ENCODE assay signal across 1 cellular context in genomic region chr19:51986309-51987291, GRCh38.
TF ChIP-seq lines count a peak whose summit lies in the region.

ZNF350 (minus strand) TSS chr19:51986840; CDS start chr19:51974360, 12,480 bp downstream.

TF ChIP-seq in HepG2, 621 proteins besides CTCF, POLR2A, EP300 and RAD21 (continued from another document and continues in another):
- TF ChIP-seq HMGXB4 (CRISPR knock-in tag; IDR thresholded peaks at IDR 0.05; ENCODE audit: borderline replicate concordance in 1 of 2, low read depth in 1 of 2) (peak; percentile 32 to 81; a peak in 3 of 4 replicates), ZNF512 (CRISPR knock-in tag; IDR thresholded peaks at IDR 0.05) (no peak), MXI1 (IDR thresholded peaks at IDR 0.05; ENCODE audit: borderline replicate concordance, low read depth, low read length) (peak; percentile 71; the same call in 1 of the 3 replicates), ZNF205 (CRISPR knock-in tag; IDR thresholded peaks at IDR 0.05) (peak; percentile 74; the same call in 1 of the 2 replicates), ZBTB3 (CRISPR knock-in tag; IDR thresholded peaks at IDR 0.05; ENCODE audit: borderline replicate concordance, low read depth) (no peak), EZH2 (conservative IDR thresholded peaks at IDR 0.05; ENCODE audit: low read depth, low read length) (no peak), SMYD3 (CRISPR knock-in tag; IDR thresholded peaks at IDR 0.05) (0 out of 2 replicates have a peak, but pooled peaks have one; percentile 28), ZNF160 (CRISPR knock-in tag; IDR thresholded peaks at IDR 0.05) (no peak), ZNF792 (CRISPR knock-in tag; IDR thresholded peaks at IDR 0.05) (peak; percentile 76), SNAI1 (CRISPR knock-in tag; IDR thresholded peaks at IDR 0.05; ENCODE audit: borderline replicate concordance) (no peak), ZNF44 (CRISPR knock-in tag; IDR thresholded peaks at IDR 0.05) (no peak), ZEB1 (IDR thresholded peaks at IDR 0.05; ENCODE audit: insufficient replicate concordance, low read depth) (peak; percentile 49), ZBTB7B (CRISPR knock-in tag; IDR thresholded peaks at IDR 0.05) (0 out of 2 replicates have a peak, but pooled peaks have one; percentile 41), FOXA3 (CRISPR knock-in tag; IDR thresholded peaks at IDR 0.05) (peak; percentile 66), BRCA1 (CRISPR knock-in tag; IDR thresholded peaks at IDR 0.05) (no peak), ZC3H4 (CRISPR knock-in tag; IDR thresholded peaks at IDR 0.05; ENCODE audit: borderline replicate concordance) (no peak), HMG20B (CRISPR knock-in tag; conservative IDR thresholded peaks at IDR 0.05) (no peak), ATAD3A (CRISPR knock-in tag; IDR thresholded peaks at IDR 0.05) (no peak), ZNF709 (CRISPR knock-in tag; IDR thresholded peaks at IDR 0.05) (no peak), ZNF441 (CRISPR knock-in tag; IDR thresholded peaks at IDR 0.05; ENCODE audit: borderline replicate concordance) (no peak), TCF12 (IDR thresholded peaks at IDR 0.05) (no peak), TCF12 (CRISPR knock-in tag; IDR thresholded peaks at IDR 0.05) (no peak), MED1 (CRISPR knock-in tag; IDR thresholded peaks at IDR 0.05) (peak; percentile 65), ISL2 (CRISPR knock-in tag; IDR thresholded peaks at IDR 0.05) (0 out of 2 replicates have a peak, but pooled peaks have one; percentile 28), SYNCRIP (IDR thresholded peaks at IDR 0.05; ENCODE audit: insufficient read depth, low read depth, low read length) (no peak), PLSCR1 (CRISPR knock-in tag; IDR thresholded peaks at IDR 0.05; ENCODE audit: borderline replicate concordance) (no peak), ZNF354B (CRISPR knock-in tag; IDR thresholded peaks at IDR 0.05) (no peak), GPN1 (CRISPR knock-in tag; IDR thresholded peaks at IDR 0.05; ENCODE audit: borderline replicate concordance) (no peak), IRX3 (CRISPR knock-in tag; IDR thresholded peaks at IDR 0.05; ENCODE audit: borderline replicate concordance, low read depth) (no peak), POLR2G (IDR thresholded peaks at IDR 0.05; ENCODE audit: low read depth, low read length) (peak; percentile 80), TOPORS (CRISPR knock-in tag; IDR thresholded peaks at IDR 0.05) (no peak), ZBTB4 (CRISPR knock-in tag; IDR thresholded peaks at IDR 0.05; ENCODE audit: borderline replicate concordance) (no peak), ZMAT5 (CRISPR knock-in tag; IDR thresholded peaks at IDR 0.05; ENCODE audit: borderline replicate concordance, low read depth) (no peak), E2F5 (CRISPR knock-in tag; conservative IDR thresholded peaks at IDR 0.05) (no peak), TEF (CRISPR knock-in tag; IDR thresholded peaks at IDR 0.05) (no peak), ZNF24 (IDR thresholded peaks at IDR 0.05) (no peak), NFYB (CRISPR knock-in tag; IDR thresholded peaks at IDR 0.05) (peak; percentile 45; the same call in 1 of the 2 replicates), MNT (IDR thresholded peaks at IDR 0.05) (no peak), ZNF607 (CRISPR knock-in tag; IDR thresholded peaks at IDR 0.05; ENCODE audit: borderline replicate concordance) (peak; percentile 59; the same call in 1 of the 2 replicates), ZNF431 (CRISPR knock-in tag; IDR thresholded peaks at IDR 0.05; ENCODE audit: borderline replicate concordance, low read depth) (no peak), NFIB (CRISPR knock-in tag; IDR thresholded peaks at IDR 0.05; ENCODE audit: borderline replicate concordance) (no peak), PAWR (CRISPR knock-in tag; IDR thresholded peaks at IDR 0.05; ENCODE audit: borderline replicate concordance) (no peak), ZNF569 (CRISPR knock-in tag; IDR thresholded peaks at IDR 0.05; ENCODE audit: borderline replicate concordance) (no peak), ZNF550 (CRISPR knock-in tag; IDR thresholded peaks at IDR 0.05; ENCODE audit: borderline replicate concordance) (no peak), ZNF512B (CRISPR knock-in tag; IDR thresholded peaks at IDR 0.05; ENCODE audit: borderline replicate concordance) (no peak), KLF11 (CRISPR knock-in tag; IDR thresholded peaks at IDR 0.05) (peak; percentile 62; the same call in 1 of the 2 replicates), PITX1 (CRISPR knock-in tag; IDR thresholded peaks at IDR 0.05) (peak; percentile 52; the same call in 1 of the 2 replicates), ATF1 (CRISPR knock-in tag; IDR thresholded peaks at IDR 0.05) (peak; percentile 76), SALL1 (CRISPR knock-in tag; IDR thresholded peaks at IDR 0.05) (peak; percentile 80), ZNF33B (CRISPR knock-in tag; IDR thresholded peaks at IDR 0.05) (no peak), ZNF570 (CRISPR knock-in tag; IDR thresholded peaks at IDR 0.05; ENCODE audit: borderline replicate concordance) (no peak), ZNF619 (CRISPR knock-in tag; IDR thresholded peaks at IDR 0.05) (no peak), CEBPB (IDR thresholded peaks at IDR 0.05; ENCODE audit: borderline replicate concordance, low read depth, low read length) (no peak), SMARCE1 (IDR thresholded peaks at IDR 0.05; ENCODE audit: borderline replicate concordance) (no peak), ADNP (CRISPR knock-in tag; IDR thresholded peaks at IDR 0.05) (no peak), TFDP2 (CRISPR knock-in tag; IDR thresholded peaks at IDR 0.05) (peak; percentile 68), MYNN (CRISPR knock-in tag; IDR thresholded peaks at IDR 0.05; ENCODE audit: low read depth) (no peak), ZNF317 (CRISPR knock-in tag; IDR thresholded peaks at IDR 0.05) (peak; percentile 57; the same call in 1 of the 2 replicates), ZNF576 (CRISPR knock-in tag; IDR thresholded peaks at IDR 0.05) (no peak)
